ENCODE assay signal across 22 cellular contexts in genomic region chr4:15799703-15800102, GRCh38.
"Had no signal": no experiment of that assay in that cellular context is flagged by ENCODE, and none has a peak within 500 bp of the region (broad histone marks: within the 10 kb centered on the region; RNA-seq: fewer than 3 reads in every experiment).

No MANE protein-coding gene starts in this region.

- H2AFZ ChIP-seq: parathyroid adenoma had no signal

- H3K79me2 ChIP-seq: parathyroid adenoma had no signal

- H3K4me1 ChIP-seq: ascending aorta, breast epithelium, gastroesophageal sphincter, parathyroid adenoma, thyroid gland had no signal

- H3K4me3 ChIP-seq: ascending aorta, breast epithelium, gastroesophageal sphincter, heart left ventricle, left ventricle myocardium inferior, spleen, thyroid gland had no signal

- H3K27ac Mint-ChIP-seq: activated CD4-positive, alpha-beta T cell treated with anti-CD3 and anti-CD28 coated beads, Interleukin-2, amount 10 ng/mL, durations not matched to agents 7 days and 5 days; activated CD8-positive, alpha-beta T cell treated with anti-CD3 and anti-CD28 coated beads, Interleukin-2, amount 10 ng/mL, durations not matched to agents 7 days and 5 days; activated naive CD4-positive, alpha-beta T cell treated with anti-CD3 and anti-CD28 coated beads, Interleukin-2, amount 10 ng/mL, durations not matched to agents 7 days and 5 days; activated T-cell treated with anti-CD3 and anti-CD28 coated beads, Interleukin-2, amount 50 U/mL, for 24 hours; memory B cell had no signal

- ATAC-seq: activated CD8-positive, alpha-beta T cell treated with anti-CD3 and anti-CD28 coated beads, Interleukin-2, amount 10 ng/mL, durations not matched to agents 7 days and 5 days; esophagus mucosa; gastroesophageal sphincter; heart left ventricle; sciatic nerve had no signal

- H3K36me3 Mint-ChIP-seq: memory B cell had no signal

- H3K4me3 Mint-ChIP-seq: activated CD4-positive, alpha-beta T cell treated with anti-CD3 and anti-CD28 coated beads, Interleukin-2, amount 10 ng/mL, durations not matched to agents 7 days and 5 days; activated CD8-positive, alpha-beta T cell treated with anti-CD3 and anti-CD28 coated beads, Interleukin-2, amount 10 ng/mL, durations not matched to agents 7 days and 5 days; activated naive CD4-positive, alpha-beta T cell treated with anti-CD3 and anti-CD28 coated beads, Interleukin-2, amount 10 ng/mL, durations not matched to agents 7 days and 5 days; activated T-cell treated with anti-CD3 and anti-CD28 coated beads, Interleukin-2, amount 50 U/mL, for 24 hours; memory B cell had no signal

- H3K27ac ChIP-seq: ascending aorta, breast epithelium, gastroesophageal sphincter, heart left ventricle, left ventricle myocardium inferior, parathyroid adenoma, spleen, thyroid gland had no signal

- H3K27me3 Mint-ChIP-seq: activated CD4-positive, alpha-beta T cell treated with anti-CD3 and anti-CD28 coated beads, Interleukin-2, amount 10 ng/mL, durations not matched to agents 7 days and 5 days; activated naive CD4-positive, alpha-beta T cell treated with anti-CD3 and anti-CD28 coated beads, Interleukin-2, amount 10 ng/mL, durations not matched to agents 7 days and 5 days; activated T-cell treated with anti-CD3 and anti-CD28 coated beads, Interleukin-2, amount 50 U/mL, for 24 hours had no signal

- H3K27me3 ChIP-seq: ascending aorta, breast epithelium, gastroesophageal sphincter, heart left ventricle, spleen, thyroid gland had no signal

- H3K9me3 ChIP-seq: ascending aorta, breast epithelium, spleen, thyroid gland had no signal

- H3K9ac ChIP-seq: parathyroid adenoma had no signal

- H3K9me3 Mint-ChIP-seq: activated CD4-positive, alpha-beta T cell treated with anti-CD3 and anti-CD28 coated beads, Interleukin-2, amount 10 ng/mL, durations not matched to agents 7 days and 5 days; activated naive CD4-positive, alpha-beta T cell treated with anti-CD3 and anti-CD28 coated beads, Interleukin-2, amount 10 ng/mL, durations not matched to agents 7 days and 5 days; activated T-cell treated with anti-CD3 and anti-CD28 coated beads, Interleukin-2, amount 50 U/mL, for 24 hours; memory B cell had no signal

- H3K36me3 ChIP-seq: ascending aorta, breast epithelium, gastroesophageal sphincter, heart left ventricle, left ventricle myocardium inferior, spleen, thyroid gland had no signal

- DNase-seq: activated CD4-positive, alpha-beta T cell treated with anti-CD3 and anti-CD28 coated beads, Interleukin-2, amount 10 ng/mL, durations not matched to agents 7 days and 5 days; activated CD4-positive, CD25-positive, alpha-beta regulatory T cell; activated CD8-positive, alpha-beta T cell treated with anti-CD3 and anti-CD28 coated beads, Interleukin-2, amount 10 ng/mL, durations not matched to agents 7 days and 5 days; activated effector memory CD4-positive, alpha-beta T cell treated with Interleukin-2 at 50 U/mL for 16 hours; activated naive CD4-positive, alpha-beta T cell treated with anti-CD3 and anti-CD28 coated beads, Interleukin-2, amount 10 ng/mL, durations not matched to agents 7 days and 5 days; activated T-cell treated with anti-CD3 and anti-CD28 coated beads, Interleukin-2, amount 50 U/mL, for 24 hours; cerebellar nuclear complex; cortex of kidney; effector CD4-positive, alpha-beta T cell; heart left ventricle; left ventricle myocardium inferior; spleen; stimulated activated CD8-positive, alpha-beta memory T cell treated with anti-CD3 and anti-CD28 coated beads, Interleukin-4, amount 100 ng/mL, for 48 hours; stimulated activated naive CD4-positive, alpha-beta T cell treated with Interleukin-2 at 50 U/mL for 16 hours; thyroid gland had no signal
